8 cellular contexts compared by ENCODE assay signal in genomic region chr16:88569614-88569984, GRCh38.
DNase-seq lines count a peak whose midpoint lies in the region; ATAC-seq lines count a peak whose summit lies in the region.

No MANE protein-coding gene starts in this region.

- peak overlapping the region; percentile 60 for H3K4me3 ChIP-seq in iPS-15b (ENCODE audit: low read depth, low read length)

- ATAC-seq in GM19025 (IDR thresholded peaks at IDR 0.05; ENCODE audit: low read depth, unreplicated experiment) (peak; percentile 5), HG03378 (IDR thresholded peaks at IDR 0.05; ENCODE audit: unreplicated experiment) (peak; percentile 20)
- ATAC-seq in stimulated activated effector memory CD8-positive, alpha-beta T cell treated with anti-CD3 and anti-CD28 coated beads, Interleukin-12 subunit alpha, Interleukin-12 subunit beta, amount 100 ng/mL, for 72 hours, result peak; percentile 40

- peaks cover 39% of the 10 kb centered on the region for H3K4me1 Mint-ChIP-seq in activated naive CD8-positive, alpha-beta T cell (ENCODE audit: low read depth)
- H3K4me1 Mint-ChIP-seq in stimulated activated effector memory CD8-positive, alpha-beta T cell treated with anti-CD3 and anti-CD28 coated beads, Interleukin-12 subunit alpha, Interleukin-12 subunit beta, amount 100 ng/mL, for 72 hours, result peaks cover 35% of the 10 kb centered on the region

- peak overlapping the region; percentile 49 for H3K9ac ChIP-seq in iPS-15b (ENCODE audit: low read depth, low read length)

- no peaks in the 10 kb centered on the region for H3K27me3 Mint-ChIP-seq in activated naive CD8-positive, alpha-beta T cell

- H3K36me3 ChIP-seq in iPS-15b (ENCODE audit: control insufficient read depth, insufficient read depth, low read length), result no peaks in the 10 kb centered on the region

- no peaks in the 10 kb centered on the region for H3K9me3 ChIP-seq in iPS-15b (ENCODE audit: control insufficient read depth, insufficient read depth, low read length)

- DNase-seq in ACHN (peak; percentile 9), islet precursor cell (no peak), SHP77 treated with DMSO at 0.1 percent for 48 hours (lab: John Stamatoyannopoulos, UW) (no peak)
- peak in 1 of 2 donors; percentile 54 for DNase-seq in stimulated activated effector memory CD8-positive, alpha-beta T cell treated with anti-CD3 and anti-CD28 coated beads, Interleukin-12 subunit alpha, Interleukin-12 subunit beta, amount 100 ng/mL, for 72 hours (ENCODE audit: low spot score in 2 of 2)

- H3K4me1 ChIP-seq in iPS-15b (ENCODE audit: control insufficient read depth, insufficient read depth, low read length), result no peaks in the 10 kb centered on the region

- in situ Hi-C loops in ACHN (cut with HindIII; ENCODE audit: low pct_ligation_motif_present, low pct_unique_long_range_greater_than_20kb, low sequenced_read_pairs), result no loop called here

- H3K27me3 ChIP-seq in iPS-15b (ENCODE audit: control insufficient read depth, insufficient read depth, low read length), result no peaks in the 10 kb centered on the region

- H3K4me3 Mint-ChIP-seq in activated naive CD8-positive, alpha-beta T cell, result peak overlapping the region; percentile 83
- H3K4me3 Mint-ChIP-seq in stimulated activated effector memory CD8-positive, alpha-beta T cell treated with anti-CD3 and anti-CD28 coated beads, Interleukin-12 subunit alpha, Interleukin-12 subunit beta, amount 100 ng/mL, for 72 hours, result peak overlapping the region; percentile 78

- no peaks in the 10 kb centered on the region for H3K36me3 Mint-ChIP-seq in activated naive CD8-positive, alpha-beta T cell
- peaks cover 54% of the 10 kb centered on the region for H3K36me3 Mint-ChIP-seq in stimulated activated effector memory CD8-positive, alpha-beta T cell treated with anti-CD3 and anti-CD28 coated beads, Interleukin-12 subunit alpha, Interleukin-12 subunit beta, amount 100 ng/mL, for 72 hours

- H3K27ac Mint-ChIP-seq in activated naive CD8-positive, alpha-beta T cell, result peak overlapping the region; percentile 74
- peak overlapping the region; percentile 86 for H3K27ac Mint-ChIP-seq in stimulated activated effector memory CD8-positive, alpha-beta T cell treated with anti-CD3 and anti-CD28 coated beads, Interleukin-12 subunit alpha, Interleukin-12 subunit beta, amount 100 ng/mL, for 72 hours

- no peaks in the 10 kb centered on the region for H3K9me3 Mint-ChIP-seq in activated naive CD8-positive, alpha-beta T cell (ENCODE audit: low read depth)
- H3K9me3 Mint-ChIP-seq in stimulated activated effector memory CD8-positive, alpha-beta T cell treated with anti-CD3 and anti-CD28 coated beads, Interleukin-12 subunit alpha, Interleukin-12 subunit beta, amount 100 ng/mL, for 72 hours, result no peaks in the 10 kb centered on the region
